Comparison of ENCODE assay signal across 8 cellular contexts in genomic region chr1:201505505-201505893, GRCh38. TPM values are rescaled to one million over a fixed set of nuclear protein-coding genes. Genes with fewer than 3 reads are reported as not detected.
DNase-seq lines count a peak whose midpoint lies in the region; ATAC-seq and TF ChIP-seq lines count a peak whose summit lies in the region.

No MANE protein-coding gene starts in this region.

- peaks cover 37% of the 10 kb centered on the region for H3K4me1 ChIP-seq in RWPE2 (ENCODE audit: insufficient read depth, poor library complexity, severe bottlenecking)

- H3K9me3 Mint-ChIP-seq in stimulated activated naive CD8-positive, alpha-beta T cell treated with anti-CD3 and anti-CD28 coated beads, Interleukin-15, Interleukin-2, amounts not matched to agents 100 ng/mL and 50 ng/mL, for 24 hours: no peaks in the 10 kb centered on the region
- H3K9me3 Mint-ChIP-seq in osteocyte (ENCODE audit: unreplicated experiment): no peaks in the 10 kb centered on the region

- no peaks in the 10 kb centered on the region for H3K36me3 Mint-ChIP-seq in stimulated activated naive CD8-positive, alpha-beta T cell treated with anti-CD3 and anti-CD28 coated beads, Interleukin-15, Interleukin-2, amounts not matched to agents 100 ng/mL and 50 ng/mL, for 24 hours (ENCODE audit: low read depth)
- no peaks in the 10 kb centered on the region for H3K36me3 Mint-ChIP-seq in osteocyte (ENCODE audit: unreplicated experiment)

- H3K4me3 ChIP-seq in RWPE2 (ENCODE audit: severe bottlenecking) (peak overlapping the region; percentile 70), epithelial cell of esophagus (ENCODE audit: low read length) (no peak overlapping the region)

- no peak overlapping the region for H3K27ac Mint-ChIP-seq in stimulated activated naive CD8-positive, alpha-beta T cell treated with anti-CD3 and anti-CD28 coated beads, Interleukin-15, Interleukin-2, amounts not matched to agents 100 ng/mL and 50 ng/mL, for 24 hours
- H3K27ac Mint-ChIP-seq in osteocyte (ENCODE audit: unreplicated experiment): peak overlapping the region; percentile 88

- no peak for DNase-seq in stimulated activated naive CD8-positive, alpha-beta T cell treated with anti-CD3 and anti-CD28 coated beads, Interleukin-15, Interleukin-2, amounts not matched to agents 100 U/mL and 50 U/mL, for 24 hours
- no peak for DNase-seq in RWPE2 (ENCODE audit: low spot score)
- DNase-seq in epithelial cell of esophagus (ENCODE audit: low read depth): peak; percentile 72
- no peak for DNase-seq in osteocyte (ENCODE audit: extremely low spot score, unreplicated experiment)
- DNase-seq in SW 1271 (lab: John Stamatoyannopoulos, UW): no peak
- no peak for DNase-seq in NCI-H526 (lab: John Stamatoyannopoulos, UW)

- TF ChIP-seq CTCF in RWPE2 (IDR thresholded peaks at IDR 0.05; ENCODE audit: poor library complexity, severe bottlenecking) (no peak), epithelial cell of esophagus (IDR thresholded peaks at IDR 0.05; ENCODE audit: insufficient read depth, low read depth, low read length, missing control alignments) (no peak), osteocyte (IDR thresholded peaks at IDR 0.05) (no peak)

- no peak for ATAC-seq in stimulated activated naive CD8-positive, alpha-beta T cell treated with anti-CD3 and anti-CD28 coated beads, Interleukin-15, Interleukin-2, amounts not matched to agents 100 U/mL and 50 U/mL, for 24 hours
- ATAC-seq in RWPE2 (ENCODE audit: low read depth): peak; percentile 59
- no peak for ATAC-seq in GM21367 (IDR thresholded peaks at IDR 0.05; ENCODE audit: unreplicated experiment)

- H3K27ac ChIP-seq in RWPE2 (ENCODE audit: poor library complexity, severe bottlenecking): peak overlapping the region; percentile 89

- H3K27me3 ChIP-seq in RWPE2 (ENCODE audit: insufficient read depth, poor library complexity, severe bottlenecking): no peaks in the 10 kb centered on the region

- no peaks in the 10 kb centered on the region for H3K9me3 ChIP-seq in RWPE2 (ENCODE audit: severe bottlenecking)

- H3K36me3 ChIP-seq in RWPE2 (ENCODE audit: low read depth): peaks cover 26% of the 10 kb centered on the region

- H3K4me1 Mint-ChIP-seq in stimulated activated naive CD8-positive, alpha-beta T cell treated with anti-CD3 and anti-CD28 coated beads, Interleukin-15, Interleukin-2, amounts not matched to agents 100 ng/mL and 50 ng/mL, for 24 hours (ENCODE audit: low read depth): peaks cover 29% of the 10 kb centered on the region
- H3K4me1 Mint-ChIP-seq in osteocyte (ENCODE audit: unreplicated experiment): peaks cover 42% of the 10 kb centered on the region

- no peaks in the 10 kb centered on the region for H3K27me3 Mint-ChIP-seq in stimulated activated naive CD8-positive, alpha-beta T cell treated with anti-CD3 and anti-CD28 coated beads, Interleukin-15, Interleukin-2, amounts not matched to agents 100 ng/mL and 50 ng/mL, for 24 hours
- no peaks in the 10 kb centered on the region for H3K27me3 Mint-ChIP-seq in osteocyte (ENCODE audit: unreplicated experiment)

- peak overlapping the region; percentile 90 for H3K4me3 Mint-ChIP-seq in stimulated activated naive CD8-positive, alpha-beta T cell treated with anti-CD3 and anti-CD28 coated beads, Interleukin-15, Interleukin-2, amounts not matched to agents 100 ng/mL and 50 ng/mL, for 24 hours
- H3K4me3 Mint-ChIP-seq in osteocyte (ENCODE audit: unreplicated experiment): no peak overlapping the region

RNA-seq across cellular contexts. Expression of gene CSRP1, which starts 1.4 kb away (rescaled TPM):
- total RNA-seq in osteocyte: 0.56 and 1.6 TPM in 2 replicates

RNA-seq across cellular contexts. Expression of gene NAV1, which starts 33.4 kb away (rescaled TPM):
- total RNA-seq in osteocyte: 286 and 288 TPM in 2 replicates

RNA-seq across cellular contexts. Expression of gene PHLDA3, which starts 36.5 kb away (rescaled TPM):
- total RNA-seq in osteocyte: 50.6 and 55.5 TPM in 2 replicates
